ENCODE assay signal across 9 cellular contexts in genomic region chr6:16849280-16850210, GRCh38.
DNase-seq lines count a peak whose midpoint lies in the region; ATAC-seq, FAIRE-seq and TF ChIP-seq lines count a peak whose summit lies in the region.
"Had no signal": no experiment of that assay in that cellular context is flagged by ENCODE, and none has a peak within 500 bp of the region (broad histone marks: within the 10 kb centered on the region; RNA-seq: fewer than 3 reads in every experiment).

No MANE protein-coding gene starts in this region.

- no peaks in the 10 kb centered on the region for H3K36me3 ChIP-seq in GM23338 (ENCODE audit: insufficient read depth)

- H3K4me3 ChIP-seq in A549: no peak overlapping the region
- no peak overlapping the region for H3K4me3 ChIP-seq in GM23338

- H3K9me3 ChIP-seq in A549: no peaks in the 10 kb centered on the region

- no peak for FAIRE-seq in A549 (lab: Jason Lieb, UNC)
- FAIRE-seq: endometrium had no signal

- H2AFZ ChIP-seq in GM23338: peak overlapping the region; percentile 96

- H4K20me1 ChIP-seq in GM23338 (replicated peaks; ENCODE audit: insufficient read depth): no peaks in the 10 kb centered on the region

- no peaks in the 10 kb centered on the region for H3K9me3 Mint-ChIP-seq in GM23338

- DNase-seq in A549 (ENCODE audit: low read depth in 1 of 2, low spot score in 1 of 2) (peak in 1 of 2 experiments; percentile 9), GM23338 (ENCODE audit: low spot score) (peak; percentile 21), T1000 (lab: John Stamatoyannopoulos, UW) (peak; percentile 38), iris pigment epithelial cell (ENCODE audit: low read depth) (peak; percentile 65), D341Med (ENCODE audit: low spot score) (no peak)

- no peaks in the 10 kb centered on the region for H3K27me3 ChIP-seq in GM23338 (ENCODE audit: insufficient read depth)

- no peak for TF ChIP-seq CTCF in A549 (IDR thresholded peaks at IDR 0.05)
- no peak for TF ChIP-seq CTCF in GM23338 (conservative IDR thresholded peaks at IDR 0.05; ENCODE audit: low read depth in 2 of 2)

- no peaks in the 10 kb centered on the region for H3F3A ChIP-seq in GM23338 (replicated peaks; ENCODE audit: low read depth)

- TF ChIP-seq POLR2A in A549 (IDR thresholded peaks at IDR 0.05; ENCODE audit: low read length): no peak
- TF ChIP-seq POLR2A in GM18505 (IDR thresholded peaks at IDR 0.05; ENCODE audit: borderline replicate concordance, extremely low read depth, insufficient read depth, insufficient read length): no peak

- H3K36me3 Mint-ChIP-seq in GM23338 (ENCODE audit: low read depth): no peaks in the 10 kb centered on the region

- no peaks in the 10 kb centered on the region for H3K27me3 Mint-ChIP-seq in GM23338 (ENCODE audit: insufficient read depth, low read depth, poor library complexity)

- H3K4me1 ChIP-seq in A549: peaks cover 3% of the 10 kb centered on the region; the same call in 1 of the 3 replicates
- peaks cover 13% of the 10 kb centered on the region for H3K4me1 ChIP-seq in GM23338 (ENCODE audit: insufficient read depth)

- H3K27ac ChIP-seq in A549 (no peak overlapping the region), GM23338 (ENCODE audit: low read depth) (peak overlapping the region; percentile 56; the same call in 1 of the 2 replicates)

- H3K27ac Mint-ChIP-seq in GM23338: peak overlapping the region; percentile 37; the same call in 1 of the 2 replicates

- H3K9me2 ChIP-seq in GM23338 (ENCODE audit: insufficient read depth): peaks cover 5% of the 10 kb centered on the region; the same call in 1 of the 2 replicates

- H3K4me3 Mint-ChIP-seq in GM23338: no peak overlapping the region

- POLR2A ChIA-PET in A549 (lab: Yijun Ruan, JAX): no interaction called here

- CTCF ChIA-PET in A549 (lab: Yijun Ruan, JAX): no interaction called here

- no peak for TF ChIP-seq RAD21 in A549 (conservative IDR thresholded peaks at IDR 0.05 in 1 of 2, IDR thresholded peaks at IDR 0.05 in 1 of 2)

- peak overlapping the region; percentile 28; the same call in 1 of the 3 replicates for H3K4me2 ChIP-seq in A549
- H3K4me2 ChIP-seq in GM23338: 0 out of 2 replicates have a peak overlapping the region, but pooled peaks have one; percentile 17

- no peak for TF ChIP-seq EP300 in A549 (IDR thresholded peaks at IDR 0.05)

- no peaks in the 10 kb centered on the region for H3K79me2 ChIP-seq in GM23338 (replicated peaks; ENCODE audit: insufficient read depth)

- 75% methylated on average over 15 of the region's 15 CpGs for WGBS in A549 (ENCODE audit: missing lambda C conversion rate)

- peaks cover 14% of the 10 kb centered on the region; the same call in 2 of the 3 replicates for H3K4me1 Mint-ChIP-seq in GM23338

- ATAC-seq in A549 (no peak), GM23338 (peak; percentile 73), GM18505 (IDR thresholded peaks at IDR 0.05; ENCODE audit: unreplicated experiment) (no peak), GM21825 (IDR thresholded peaks at IDR 0.05; ENCODE audit: unreplicated experiment) (no peak), HG02973 (IDR thresholded peaks at IDR 0.05; ENCODE audit: unreplicated experiment) (no peak)

TF ChIP-seq in A549, 52 proteins besides CTCF, POLR2A, EP300 and RAD21:
- no peak for TF ChIP-seq HOXB13 (CRISPR knock-in tag; IDR thresholded peaks at IDR 0.05; ENCODE audit: low read depth)
- TF ChIP-seq ZSCAN20 (CRISPR knock-in tag; IDR thresholded peaks at IDR 0.05): no peak
- TF ChIP-seq CBX2 (IDR thresholded peaks at IDR 0.05; ENCODE audit: borderline replicate concordance, low read depth): no peak
- no peak for TF ChIP-seq HMGXB4 (CRISPR knock-in tag; IDR thresholded peaks at IDR 0.05; ENCODE audit: borderline replicate concordance)
- TF ChIP-seq EHF (CRISPR knock-in tag; IDR thresholded peaks at IDR 0.05): no peak
- TF ChIP-seq FOSB (CRISPR knock-in tag; IDR thresholded peaks at IDR 0.05): no peak
- TF ChIP-seq SREBF2 (IDR thresholded peaks at IDR 0.05): no peak
- no peak for TF ChIP-seq HDAC2 (IDR thresholded peaks at IDR 0.05)
- no peak for TF ChIP-seq MAX (IDR thresholded peaks at IDR 0.05)

TF ChIP-seq in GM23338, 12 proteins besides CTCF, POLR2A, EP300 and RAD21 (continues in another document):
- TF ChIP-seq ZNF331 (CRISPR knock-in tag; IDR thresholded peaks at IDR 0.05; ENCODE audit: low read depth) (no peak), ZNF114 (CRISPR knock-in tag; IDR thresholded peaks at IDR 0.05) (no peak), CREB1 (CRISPR knock-in tag; IDR thresholded peaks at IDR 0.05; ENCODE audit: low read depth) (no peak), STAT1 (IDR thresholded peaks at IDR 0.05; ENCODE audit: unreplicated experiment) (no peak), JUNB (IDR thresholded peaks at IDR 0.05; ENCODE audit: unreplicated experiment) (no peak), ZNF462 (CRISPR knock-in tag; IDR thresholded peaks at IDR 0.05) (no peak)
